In the genomic region with DNA sequence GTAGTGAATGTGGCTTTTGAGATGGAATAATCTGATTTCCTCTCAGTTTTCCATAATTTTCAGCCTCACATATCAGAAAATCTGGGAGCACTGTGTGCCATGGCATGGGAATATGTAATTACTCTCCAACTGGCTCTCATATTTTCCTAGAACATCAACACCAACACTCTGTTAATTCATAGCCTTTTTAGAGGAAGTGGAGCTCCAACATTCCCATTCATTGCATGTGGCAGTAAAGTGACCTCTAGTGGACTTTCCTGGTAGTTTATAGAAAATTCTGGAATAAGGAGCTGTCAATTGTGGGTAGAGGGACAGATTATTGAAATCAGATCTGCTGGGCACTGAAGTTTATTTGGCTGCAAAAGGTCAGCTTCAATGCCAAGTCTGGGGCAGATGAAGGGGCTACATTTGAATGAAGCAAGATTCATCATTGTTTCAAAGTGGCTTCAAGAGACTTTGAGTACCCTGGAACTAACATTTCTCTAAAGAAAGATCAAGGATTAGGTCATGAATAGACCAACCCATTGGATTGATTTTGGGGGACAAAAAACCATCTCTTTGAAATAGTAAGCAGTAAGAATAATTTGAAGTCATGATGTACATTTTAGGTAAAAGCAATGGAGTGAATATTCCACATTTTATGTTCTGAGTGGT, we compare ENCODE assay signal across 8 cellular contexts. TPM values are rescaled to one million over a fixed set of nuclear protein-coding genes. Genes with fewer than 3 reads are reported as not detected.
DNase-seq lines count a peak whose midpoint lies in the region; ATAC-seq and TF ChIP-seq lines count a peak whose summit lies in the region.

No MANE protein-coding gene starts in this region.

- no peaks in the 10 kb centered on the region for H3K9me3 ChIP-seq in heart right ventricle

- H3K36me3 ChIP-seq in heart right ventricle, result no peaks in the 10 kb centered on the region

- peaks cover 0 to 16% (median 0%) of the 10 kb centered on the region in 7 donors for H3K27me3 ChIP-seq in heart right ventricle
- peaks cover 0 to 4% (median 0%) of the 10 kb centered on the region in 45 donors for H3K27me3 ChIP-seq in dorsolateral prefrontal cortex

- ATAC-seq in heart right ventricle (peak in 2 of 8 donors; percentile 34 to 48), GM21360 (IDR thresholded peaks at IDR 0.05; ENCODE audit: unreplicated experiment) (no peak), HG03196 (IDR thresholded peaks at IDR 0.05; ENCODE audit: unreplicated experiment) (no peak), GM18498 (IDR thresholded peaks at IDR 0.05; ENCODE audit: unreplicated experiment) (no peak)

- no peak overlapping the region for H3K27ac Mint-ChIP-seq in nephron progenitor cell

- H3K4me1 ChIP-seq in heart right ventricle, result peaks cover 0 to 5% (median 0%) of the 10 kb centered on the region in 9 donors

- H3K4me3 ChIP-seq in heart right ventricle, result no peak overlapping the region
- H3K4me3 ChIP-seq in dorsolateral prefrontal cortex, result no peak overlapping the region

- no peak overlapping the region for H3K4me3 Mint-ChIP-seq in nephron progenitor cell

- DNase-seq in heart right ventricle (no peak), cardiac septum (ENCODE audit: low spot score) (no peak), NCI-H446 treated with DMSO at 0.1 percent for 48 hours (lab: John Stamatoyannopoulos, UW) (peak; percentile 37), dorsolateral prefrontal cortex (no peak), nephron progenitor cell (peak; percentile 7)

- H3K9me3 Mint-ChIP-seq in nephron progenitor cell, result no peaks in the 10 kb centered on the region

- intact Hi-C loops in heart right ventricle (cut with DNase I) (no loop called here), cardiac septum (cut with DNase I) (no loop called here), dorsolateral prefrontal cortex (cut with DNase I) (no loop called here)

- H3K27me3 Mint-ChIP-seq in nephron progenitor cell (ENCODE audit: low read depth, poor library complexity), result peaks cover 16% of the 10 kb centered on the region

- H3K36me3 Mint-ChIP-seq in nephron progenitor cell (ENCODE audit: low read depth), result no peaks in the 10 kb centered on the region

- H3K4me1 Mint-ChIP-seq in nephron progenitor cell, result peaks cover 11% of the 10 kb centered on the region

- no peak overlapping the region for H3K27ac ChIP-seq in heart right ventricle
- H3K27ac ChIP-seq in dorsolateral prefrontal cortex, result no peak overlapping the region

- peak; percentile 36 to 76 (median 67) for TF ChIP-seq CTCF in heart right ventricle (IDR thresholded peaks at IDR 0.05)
- peak; percentile 21 to 70 (median 56) for TF ChIP-seq CTCF in dorsolateral prefrontal cortex (IDR thresholded peaks at IDR 0.05 in 54 of 56, conservative IDR thresholded peaks at IDR 0.05 in 2 of 56; ENCODE audit: low read depth in 1 of 56, partially characterized antibody in 56 of 56)
- TF ChIP-seq CTCF in nephron progenitor cell (IDR thresholded peaks at IDR 0.05), result peak; percentile 66

RNA-seq across cellular contexts. Expression of a gene that starts 23.6 kb away (rescaled TPM):
- total RNA-seq in heart right ventricle, result under 1 TPM in 9 of 10 donors, not detected in 1; 0.19 to 0.89 (median 0.31) TPM
- polyA plus RNA-seq in heart right ventricle, result under 1 TPM; 0.06 to 0.73 TPM
- 0.35 TPM for total RNA-seq in cardiac septum
- total RNA-seq in dorsolateral prefrontal cortex, result 1 to 10 TPM; 1.1 to 7.8 (median 3.0) TPM

Comparison
In these comparisons a context has a peak if more than half of its experiments do, and no peak if none do; other contexts are left out.
1. DNase-seq: peak in NCI-H446 treated with DMSO at 0.1 percent for 48 hours (single experiment) and nephron progenitor cell (single experiment); none in heart right ventricle (0 of 2), cardiac septum (single experiment) and dorsolateral prefrontal cortex (0 of 10).
2. Peak in every context shown above with its lines, with median percentiles within 50 percentile points of each other: CTCF ChIP-seq.